Comparison of ENCODE assay signal across 8 cellular contexts in the genomic region with DNA sequence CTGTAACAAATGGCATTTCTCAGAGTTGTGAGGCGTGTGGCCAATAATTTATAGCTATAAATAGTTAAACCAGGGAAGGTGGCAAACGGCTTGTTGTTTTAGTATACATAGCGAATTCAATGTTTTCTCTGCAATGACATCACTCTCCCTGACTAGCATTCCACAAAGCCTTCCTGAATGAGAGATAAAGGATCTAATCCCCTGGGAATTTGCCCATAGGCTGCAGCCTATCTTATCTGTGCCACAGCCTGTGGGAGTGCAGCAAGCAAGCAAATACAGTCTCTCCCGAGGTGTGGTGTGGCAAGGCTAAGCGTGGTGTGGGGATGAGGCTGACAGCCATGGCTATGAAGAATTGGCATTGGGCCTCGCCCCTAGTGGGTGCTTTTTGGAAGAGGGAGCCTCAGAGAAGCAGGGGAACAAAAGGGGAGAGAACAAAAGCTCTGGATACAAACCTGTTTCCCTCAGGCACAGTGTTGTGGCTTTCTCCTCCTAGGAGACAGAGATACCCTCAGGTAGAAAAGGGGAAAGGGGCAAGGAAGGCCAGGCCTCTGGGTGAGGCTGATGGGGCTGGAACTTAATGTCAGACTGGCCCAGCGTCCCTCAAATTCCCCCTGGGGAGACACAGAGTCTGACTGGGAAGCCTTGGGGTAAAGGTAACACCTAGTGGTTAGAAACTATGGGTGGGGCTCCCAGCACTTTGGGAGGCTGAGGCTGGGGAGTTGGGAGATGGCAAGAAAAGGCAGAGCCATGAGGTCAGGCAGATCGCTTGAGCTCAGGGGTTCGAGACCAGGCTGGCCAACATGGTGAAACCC. TPM values are rescaled to one million over a fixed set of nuclear protein-coding genes. Genes with fewer than 3 reads are reported as not detected.
A peak's percentile ranks its signal among the peaks of the same experiment; 100 is the strongest.
DNase-seq lines count a peak whose midpoint lies in the region; ATAC-seq, FAIRE-seq and TF ChIP-seq lines count a peak whose summit lies in the region.

No MANE protein-coding gene starts in this region.

- intact Hi-C loops in CD14-positive monocyte (cut with micrococcal nuclease): no loop called here
- intact Hi-C loops in aorta (cut with DNase I): no loop called here

- ATAC-seq in aorta (ENCODE audit: low FRiP score): no peak
- ATAC-seq in GM18867 (IDR thresholded peaks at IDR 0.05; ENCODE audit: unreplicated experiment): no peak

- H3K9me3 Mint-ChIP-seq in CD14-positive monocyte: no peaks in the 10 kb centered on the region
- no peaks in the 10 kb centered on the region for H3K9me3 Mint-ChIP-seq in astrocyte (ENCODE audit: unreplicated experiment)

- no peak overlapping the region for H3K4me3 Mint-ChIP-seq in CD14-positive monocyte
- H3K4me3 Mint-ChIP-seq in astrocyte (ENCODE audit: unreplicated experiment): peak overlapping the region; percentile 42

- peaks cover 75 to 80% of the 10 kb centered on the region in 2 donors for H3K36me3 Mint-ChIP-seq in CD14-positive monocyte
- peaks cover 26% of the 10 kb centered on the region for H3K36me3 Mint-ChIP-seq in astrocyte (ENCODE audit: low read depth, unreplicated experiment)

- no peak for TF ChIP-seq CTCF in CD14-positive monocyte (IDR thresholded peaks at IDR 0.05)
- no peak for TF ChIP-seq CTCF in astrocyte (IDR thresholded peaks at IDR 0.05; ENCODE audit: insufficient read depth, low read depth, low read length)

- H2AFZ ChIP-seq in astrocyte (ENCODE audit: low read depth, low read length): no peak overlapping the region

- 24 to 26% methylated on average over 9 of the region's 9 CpGs for WGBS in aorta, 2 donors

- peaks cover 37% of the 10 kb centered on the region for H3K79me2 ChIP-seq in astrocyte (ENCODE audit: insufficient read depth, low read length)

- H3K27me3 ChIP-seq in astrocyte (ENCODE audit: insufficient read depth, low read length) (no peaks in the 10 kb centered on the region), aorta (ENCODE audit: control insufficient read depth in 1 of 2, insufficient read depth in 2 of 2, low read length in 1 of 2) (no peaks in the 10 kb centered on the region)

- H3K27ac Mint-ChIP-seq in CD14-positive monocyte (peak overlapping the region in 5 of 7 donors; percentile 67 to 73 (median 71)), astrocyte (ENCODE audit: unreplicated experiment) (peak overlapping the region; percentile 93)

- H3K27ac ChIP-seq in astrocyte (ENCODE audit: low read depth, low read length) (peak overlapping the region; percentile 88), aorta (ENCODE audit: low read depth in 1 of 2, low read length in 2 of 2) (peak overlapping the region in 1 of 2 donors; percentile 82)

- H3K9ac ChIP-seq in astrocyte (ENCODE audit: low read length): peak overlapping the region; percentile 80

- H3K4me1 Mint-ChIP-seq in CD14-positive monocyte (peaks cover 26% of the 10 kb centered on the region), astrocyte (ENCODE audit: low read depth, unreplicated experiment) (peaks cover 85% of the 10 kb centered on the region)

- DNase-seq in CD14-positive monocyte (ENCODE audit: low spot score) (no peak), HT1080 (ENCODE audit: low read depth) (peak; percentile 82), astrocyte (ENCODE audit: low read depth) (peak; percentile 84), kidney tubule cell (ENCODE audit: low spot score) (peak; percentile 84), aorta (peak; percentile 33 to 71), RPMI8226 (no peak)
- DNase-seq in stimulated activated CD4-positive, alpha-beta T cell treated with anti-CD3 and anti-CD28 coated beads, Interleukin-15, amount 100 ng/mL, for 24 hours: no peak

- H4K20me1 ChIP-seq in astrocyte (ENCODE audit: insufficient read depth, low read length): peaks cover 45% of the 10 kb centered on the region

- H3K4me3 ChIP-seq in astrocyte (ENCODE audit: insufficient read depth, low read depth, low read length) (no peak overlapping the region), aorta (ENCODE audit: low read length in 2 of 2) (no peak overlapping the region)

- H3K27me3 Mint-ChIP-seq in CD14-positive monocyte (ENCODE audit: low read depth in 3 of 3) (peaks cover 1 to 2% (median 1%) of the 10 kb centered on the region in 3 donors), astrocyte (ENCODE audit: low read depth, unreplicated experiment) (no peaks in the 10 kb centered on the region)

- peak; percentile 95 for FAIRE-seq in astrocyte (lab: Jason Lieb, UNC)

- H3K36me3 ChIP-seq in astrocyte (ENCODE audit: insufficient read depth, low read length) (peaks cover 32% of the 10 kb centered on the region), aorta (ENCODE audit: control insufficient read depth in 1 of 2, insufficient read depth in 2 of 2, low read length in 1 of 2) (peaks cover 4 to 9% of the 10 kb centered on the region in 2 donors)

- H3K4me2 ChIP-seq in astrocyte (ENCODE audit: low read length): peak overlapping the region; percentile 69

- H3K9me3 ChIP-seq in astrocyte (ENCODE audit: insufficient read depth, low read depth, low read length): no peaks in the 10 kb centered on the region
- no peaks in the 10 kb centered on the region for H3K9me3 ChIP-seq in aorta (ENCODE audit: control insufficient read depth, low read length)

- peaks cover 57% of the 10 kb centered on the region for H3K4me1 ChIP-seq in astrocyte (ENCODE audit: insufficient read depth, low read length)
- H3K4me1 ChIP-seq in aorta (ENCODE audit: control insufficient read depth in 1 of 2, insufficient read depth in 2 of 2, low read length in 2 of 2): peaks cover 0 to 2% of the 10 kb centered on the region in 2 donors

RNA-seq across cellular contexts. Expression of a gene that starts 8.9 kb away (rescaled TPM):
- 1,000 to 10,000 TPM in 1 of 2 donors, 100 to 1,000 TPM in 1; 918 to 1,259 TPM for polyA plus RNA-seq in CD14-positive monocyte
- total RNA-seq in HT1080 (2014; rRNA removed; shearing (Covaris generic)): 655 and 859 TPM in 2 replicates
- polyA plus RNA-seq in HT1080 (2015; cell fraction: cytosol; rRNA removed): 1,108 and 1,217 TPM in 2 replicates
- 911 and 1,012 TPM in 2 replicates for polyA plus RNA-seq in HT1080 (2015; cell fraction: nucleus; rRNA removed)
- 614 and 688 TPM in 2 replicates for total RNA-seq in astrocyte
- 100 to 1,000 TPM; 316 to 350 TPM for total RNA-seq in aorta
- polyA plus RNA-seq in aorta: 100 to 1,000 TPM; 349 to 383 TPM

RNA-seq across cellular contexts. Expression of a gene that starts 16.5 kb away (rescaled TPM):
- polyA plus RNA-seq in CD14-positive monocyte: under 1 TPM in 1 of 2 donors, not detected in 1; 0.12 TPM
- total RNA-seq in HT1080 (2014; rRNA removed; shearing (Covaris generic)): 3.9 and 4.2 TPM in 2 replicates
- 1.4 and 1.6 TPM in 2 replicates for polyA plus RNA-seq in HT1080 (2015; cell fraction: cytosol; rRNA removed)
- polyA plus RNA-seq in HT1080 (2015; cell fraction: nucleus; rRNA removed): 2.0 and 4.4 TPM in 2 replicates
- total RNA-seq in astrocyte: 3.2 and 4.3 TPM in 2 replicates
- total RNA-seq in aorta: 1 to 10 TPM; 2.5 to 2.7 TPM
- polyA plus RNA-seq in aorta: 1 to 10 TPM in 1 of 2 donors, not detected in 1; 2.7 TPM

RNA-seq across cellular contexts. Expression of a gene that starts 29.0 kb away (rescaled TPM):
- polyA plus RNA-seq in CD14-positive monocyte: not detected
- total RNA-seq in HT1080 (2014; rRNA removed; shearing (Covaris generic)): 0.80 and 1.2 TPM in 2 replicates
- polyA plus RNA-seq in HT1080 (2015; cell fraction: cytosol; rRNA removed): 0.50 and 0.57 TPM in 2 replicates
- 2.2 and 2.7 TPM in 2 replicates for polyA plus RNA-seq in HT1080 (2015; cell fraction: nucleus; rRNA removed)
- 0.89 and 2.1 TPM in 2 replicates for total RNA-seq in astrocyte
- total RNA-seq in aorta: under 1 TPM in 1 of 2 donors, not detected in 1; 0.30 TPM
- 1 to 10 TPM in 1 of 2 donors, under 1 TPM in 1; 0.05 to 1.0 TPM for polyA plus RNA-seq in aorta

RNA-seq across cellular contexts. Expression of a gene that starts 37.6 kb away (rescaled TPM):
- not detected for polyA plus RNA-seq in CD14-positive monocyte
- 10.7 and 15.9 TPM in 2 replicates for total RNA-seq in HT1080 (2014; rRNA removed; shearing (Covaris generic))
- 20.2 and 23.0 TPM in 2 replicates for polyA plus RNA-seq in HT1080 (2015; cell fraction: cytosol; rRNA removed)
- 10.3 and 11.8 TPM in 2 replicates for polyA plus RNA-seq in HT1080 (2015; cell fraction: nucleus; rRNA removed)
- 0.43 TPM in 1 of 2 replicates, not detected in the other for total RNA-seq in astrocyte
- total RNA-seq in aorta: not detected
- not detected for polyA plus RNA-seq in aorta

RNA-seq across cellular contexts. Expression of a gene that starts 54.0 kb away (rescaled TPM):
- polyA plus RNA-seq in CD14-positive monocyte (not detected), aorta (under 1 TPM in 1 of 2 donors, not detected in 1; 0.56 TPM)
- total RNA-seq in HT1080 (2014; rRNA removed; shearing (Covaris generic)): 0.03 and 0.07 TPM in 2 replicates
- polyA plus RNA-seq in HT1080 (2015; cell fraction: cytosol; rRNA removed): 0.08 TPM in 1 of 2 replicates, not detected in the other
- polyA plus RNA-seq in HT1080 (2015; cell fraction: nucleus; rRNA removed): 0.36 and 0.65 TPM in 2 replicates
- total RNA-seq in astrocyte (not detected in 2 replicates), aorta (under 1 TPM in 1 of 2 donors, not detected in 1; 0.21 TPM)

Comparison
In these comparisons a context has a peak if more than half of its experiments do, and no peak if none do; other contexts are left out.
1. DNase-seq: peak in HT1080 (single experiment), astrocyte (single experiment), kidney tubule cell (single experiment) and aorta (2 of 2); none in CD14-positive monocyte (single experiment), stimulated activated CD4-positive, alpha-beta T cell treated with anti-CD3 and anti-CD28 coated beads, Interleukin-15, amount 100 ng/mL, for 24 hours (single experiment) and RPMI8226 (single experiment).